1 cellular context compared by ENCODE assay signal in the genomic region with DNA sequence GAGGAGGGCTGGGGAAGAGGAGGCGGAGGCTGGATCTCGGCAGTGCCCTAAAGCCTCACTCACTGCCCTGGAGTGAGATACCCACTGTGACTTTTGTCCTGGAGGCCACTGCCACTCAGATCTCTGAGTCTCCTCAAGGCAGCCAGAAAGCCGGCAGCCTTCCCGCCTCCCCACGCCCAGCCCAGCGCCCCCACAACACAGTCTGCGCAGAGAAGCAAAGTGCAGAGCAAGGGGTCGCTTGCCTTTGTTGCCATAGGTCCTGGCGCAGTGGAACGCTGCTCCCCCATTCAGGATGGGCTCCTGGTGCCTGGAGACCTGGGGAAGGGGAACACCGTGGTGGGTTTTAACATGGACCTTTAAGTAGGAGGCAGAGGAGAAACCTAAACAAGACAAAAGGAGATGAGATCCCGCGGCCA.
TF ChIP-seq lines count a peak whose summit lies in the region.

No MANE protein-coding gene starts in this region.

TF ChIP-seq in HepG2, 621 proteins besides CTCF, POLR2A, EP300 and RAD21:
- no peak for TF ChIP-seq SNAPC5 (CRISPR knock-in tag; IDR thresholded peaks at IDR 0.05; ENCODE audit: borderline replicate concordance)
- no peak for TF ChIP-seq NFKB2 (CRISPR knock-in tag; IDR thresholded peaks at IDR 0.05; ENCODE audit: borderline replicate concordance)
- TF ChIP-seq DR1 (CRISPR knock-in tag; IDR thresholded peaks at IDR 0.05): no peak
- TF ChIP-seq ZNF432 (CRISPR knock-in tag; IDR thresholded peaks at IDR 0.05; ENCODE audit: borderline replicate concordance): no peak
- TF ChIP-seq ZNF460 (CRISPR knock-in tag; IDR thresholded peaks at IDR 0.05; ENCODE audit: borderline replicate concordance): no peak
- TF ChIP-seq MTA1 (CRISPR knock-in tag; IDR thresholded peaks at IDR 0.05; ENCODE audit: borderline replicate concordance): no peak
- peak; percentile 34 for TF ChIP-seq AGO2 (optimal IDR thresholded peaks at IDR 0.05; ENCODE audit: low read depth, low read length)
